27 cellular contexts compared by ENCODE assay signal in the genomic region with DNA sequence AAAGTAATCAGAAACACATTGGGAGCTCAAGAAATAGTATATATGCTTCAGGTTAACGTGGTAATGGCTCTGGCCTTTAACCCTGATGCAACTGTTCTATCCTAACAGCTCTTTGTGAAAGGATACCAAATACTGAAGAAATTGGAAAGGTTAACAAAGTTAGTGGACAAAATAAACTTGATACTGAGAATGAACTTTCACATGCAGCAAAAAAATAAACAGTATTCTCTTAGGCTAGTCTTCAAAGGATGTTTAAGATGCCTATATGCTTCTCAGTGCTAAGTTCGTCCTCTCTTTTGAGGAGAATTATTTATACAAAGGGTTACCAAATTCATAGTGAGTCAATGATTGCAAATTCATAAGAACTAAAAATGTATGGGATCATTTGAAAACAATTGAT.
"Had no signal": no experiment of that assay in that cellular context is flagged by ENCODE, and none has a peak within 500 bp of the region (broad histone marks: within the 10 kb centered on the region; RNA-seq: fewer than 3 reads in every experiment).

No MANE protein-coding gene starts in this region.

- DNase-seq: activated CD4-positive, alpha-beta memory T cell treated with anti-CD3 and anti-CD28 coated beads for 36 hours; activated CD4-positive, alpha-beta T cell treated with anti-CD3 and anti-CD28 coated beads for 36 hours; activated CD4-positive, alpha-beta T cell treated with anti-CD3 and anti-CD28 coated beads, Interleukin-2, amount 10 ng/mL, durations not matched to agents 24 days and 14 days; activated CD4-positive, CD25-positive, alpha-beta regulatory T cell; activated CD4-positive, CD25-positive, alpha-beta regulatory T cell treated with anti-CD3 and anti-CD28 coated beads, Interleukin-2, amount 50 U/mL, for 72 hours; activated CD8-positive, alpha-beta memory T cell treated with anti-CD3 and anti-CD28 coated beads, Interleukin-2, amount 10 ng/mL, durations not matched to agents 7 days and 5 days; activated CD8-positive, alpha-beta memory T cell treated with anti-CD3 and anti-CD28 coated beads, Interleukin-2, amount 50 U/mL, for 4 hours; activated CD8-positive, alpha-beta T cell treated with anti-CD3 and anti-CD28 coated beads, Interleukin-2, amount 10 ng/mL, durations not matched to agents 7 days and 5 days; activated effector memory CD4-positive, alpha-beta T cell treated with anti-CD3 and anti-CD28 coated beads, Interleukin-2, amount 50 U/mL, for 16 hours; activated naive CD4-positive, alpha-beta T cell treated with anti-CD3 and anti-CD28 coated beads for 36 hours; activated naive CD8-positive, alpha-beta T cell treated with anti-CD3 and anti-CD28 coated beads for 36 hours; activated naive CD8-positive, alpha-beta T cell treated with anti-CD3 and anti-CD28 coated beads, Interleukin-2, amount 50 U/mL, for 24 hours; activated T-cell treated with anti-CD3 and anti-CD28 coated beads, Interleukin-2, amount 50 U/mL, for 1 hour; activated T-cell treated with anti-CD3 and anti-CD28 coated beads, Interleukin-2, amount 50 U/mL, for 48 hours; adrenal gland; amygdala; aorta; body of pancreas; caudate nucleus; effector memory CD4-positive, alpha-beta T cell; endodermal cell; glutamatergic neuron; heart left ventricle; T-helper 2 cell had no signal

- H3K4me1 ChIP-seq: body of pancreas, heart left ventricle had no signal

- ATAC-seq: activated CD4-positive, alpha-beta T cell treated with anti-CD3 and anti-CD28 coated beads for 36 hours; activated CD8-positive, alpha-beta memory T cell treated with anti-CD3 and anti-CD28 coated beads, Interleukin-2, amount 10 ng/mL, durations not matched to agents 7 days and 5 days; activated CD8-positive, alpha-beta T cell treated with anti-CD3 and anti-CD28 coated beads, Interleukin-2, amount 10 ng/mL, durations not matched to agents 7 days and 5 days; activated naive CD8-positive, alpha-beta T cell treated with anti-CD3 and anti-CD28 coated beads, Interleukin-2, amount 50 U/mL, for 24 hours; body of pancreas; esophagus mucosa; heart left ventricle had no signal

- H3K4me3 ChIP-seq: adrenal gland, body of pancreas, heart left ventricle had no signal

- H3K27ac ChIP-seq: adrenal gland, body of pancreas, heart left ventricle had no signal

- H3K36me3 ChIP-seq: adrenal gland, heart left ventricle had no signal

- FAIRE-seq: colon, frontal cortex had no signal

- H3K27me3 ChIP-seq: adrenal gland, body of pancreas, heart left ventricle had no signal

- H3K9me3 ChIP-seq: adrenal gland, body of pancreas, heart left ventricle had no signal
